ENCODE assay signal across 8 cellular contexts in the genomic region with DNA sequence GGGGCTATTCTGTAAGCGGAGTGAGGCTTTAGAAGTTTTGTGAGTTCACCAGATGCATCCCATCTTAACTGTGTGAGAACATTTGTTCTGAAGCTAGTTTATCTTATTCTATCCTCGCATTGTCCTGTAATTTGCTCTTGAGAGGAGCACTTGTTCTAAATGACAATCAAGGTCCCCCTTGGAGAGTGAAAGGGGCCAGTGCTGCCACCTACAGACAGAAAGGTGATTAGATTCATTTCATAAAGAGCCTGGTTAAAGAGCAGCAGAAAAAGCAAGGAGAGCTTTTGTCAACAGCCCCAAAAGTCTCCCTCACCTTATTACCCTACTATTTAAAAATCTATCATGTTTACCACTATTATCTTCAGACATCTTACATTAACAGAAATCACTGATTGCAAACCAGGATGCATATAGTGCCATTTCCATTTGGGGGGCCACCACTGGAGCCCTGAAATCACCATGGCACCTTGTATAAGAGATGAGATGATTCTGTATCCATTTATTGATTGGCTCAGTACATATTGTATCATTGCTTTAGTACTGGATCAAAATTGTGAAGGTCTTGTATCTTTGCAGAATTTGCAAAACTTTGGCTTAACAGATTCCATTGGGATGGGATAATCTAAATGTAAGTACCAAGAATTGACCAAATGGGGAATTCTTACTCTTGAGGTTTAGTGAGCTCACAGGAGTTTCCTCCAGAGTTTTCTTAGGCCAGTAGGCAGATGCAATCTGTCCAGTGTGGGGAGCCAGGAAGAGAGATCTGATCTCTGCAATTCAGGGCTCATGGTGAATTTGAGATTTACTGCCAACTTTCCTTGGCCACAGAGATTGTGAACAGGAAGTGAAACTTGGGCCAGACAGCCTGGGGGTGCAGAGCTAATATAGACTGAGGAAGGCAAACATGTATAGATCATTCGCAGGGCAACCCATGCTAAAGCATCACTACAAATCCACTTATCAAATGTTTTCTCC.
DNase-seq lines count a peak whose midpoint lies in the region; ATAC-seq and TF ChIP-seq lines count a peak whose summit lies in the region.

No MANE protein-coding gene starts in this region.

- TF ChIP-seq CTCF in HL-60 (IDR thresholded peaks at IDR 0.05; ENCODE audit: insufficient read depth, low read length) (peak; percentile 47), upper lobe of right lung (IDR thresholded peaks at IDR 0.05) (peak; percentile 63)

- peak; percentile 65 for DNase-seq in DMS153 (lab: John Stamatoyannopoulos, UW)
- peak; percentile 21 to 26 for DNase-seq in HL-60 (ENCODE audit: low read depth in 1 of 2, low spot score in 1 of 2)
- peak; percentile 77 for DNase-seq in NOMO-1 treated with dmso at 0.1 percent for 144 hours (lab: John Stamatoyannopoulos, UW; ENCODE audit: unreplicated experiment)
- peak; percentile 42 for DNase-seq in cerebellum (ENCODE audit: low spot score)
- peak; percentile 57 for DNase-seq in left lobe of liver (ENCODE audit: low spot score)
- no peak for DNase-seq in upper lobe of right lung
- no peak for DNase-seq in MG63

- no peaks in the 10 kb centered on the region for H3K4me1 ChIP-seq in upper lobe of right lung

- H3K27ac ChIP-seq in HL-60 (replicated peaks) (no peak overlapping the region), upper lobe of right lung (no peak overlapping the region)

- intact Hi-C loops in upper lobe of right lung (cut with DNase I), result loop anchor here (10.0 kb wide), 1 partner anchor 67 kb away; the partner anchor contains the start of gene TRABD2B

- H3K36me3 ChIP-seq in upper lobe of right lung (no peaks in the 10 kb centered on the region), MG63 (no peaks in the 10 kb centered on the region)

- H3K27me3 ChIP-seq in HL-60 (ENCODE audit: insufficient read depth, poor library complexity, severe bottlenecking) (peaks cover 3% of the 10 kb centered on the region), upper lobe of right lung (no peaks in the 10 kb centered on the region), MG63 (no peaks in the 10 kb centered on the region)

- H3K4me3 ChIP-seq in HL-60 (replicated peaks; ENCODE audit: insufficient read depth, low read length) (no peak overlapping the region), upper lobe of right lung (no peak overlapping the region), MG63 (no peak overlapping the region)

- H3K9me3 ChIP-seq in upper lobe of right lung, result no peaks in the 10 kb centered on the region
- H3K9me3 ChIP-seq in MG63, result no peaks in the 10 kb centered on the region

- ATAC-seq in GM19395 (IDR thresholded peaks at IDR 0.05; ENCODE audit: unreplicated experiment) (peak; percentile 81), left lobe of liver (peak; percentile 72), upper lobe of right lung (peak; percentile 72)

Comparison
In these comparisons a context has a peak if more than half of its experiments do, and no peak if none do; other contexts are left out.
1. DNase-seq: peak in DMS153 (single experiment), HL-60 (2 of 2), NOMO-1 treated with dmso at 0.1 percent for 144 hours (single experiment), cerebellum (single experiment) and left lobe of liver (single experiment); none in upper lobe of right lung (single experiment) and MG63 (single experiment).
2. Peak in every context shown above with its lines, with median percentiles within 50 percentile points of each other: ATAC-seq.